In the genomic region with DNA sequence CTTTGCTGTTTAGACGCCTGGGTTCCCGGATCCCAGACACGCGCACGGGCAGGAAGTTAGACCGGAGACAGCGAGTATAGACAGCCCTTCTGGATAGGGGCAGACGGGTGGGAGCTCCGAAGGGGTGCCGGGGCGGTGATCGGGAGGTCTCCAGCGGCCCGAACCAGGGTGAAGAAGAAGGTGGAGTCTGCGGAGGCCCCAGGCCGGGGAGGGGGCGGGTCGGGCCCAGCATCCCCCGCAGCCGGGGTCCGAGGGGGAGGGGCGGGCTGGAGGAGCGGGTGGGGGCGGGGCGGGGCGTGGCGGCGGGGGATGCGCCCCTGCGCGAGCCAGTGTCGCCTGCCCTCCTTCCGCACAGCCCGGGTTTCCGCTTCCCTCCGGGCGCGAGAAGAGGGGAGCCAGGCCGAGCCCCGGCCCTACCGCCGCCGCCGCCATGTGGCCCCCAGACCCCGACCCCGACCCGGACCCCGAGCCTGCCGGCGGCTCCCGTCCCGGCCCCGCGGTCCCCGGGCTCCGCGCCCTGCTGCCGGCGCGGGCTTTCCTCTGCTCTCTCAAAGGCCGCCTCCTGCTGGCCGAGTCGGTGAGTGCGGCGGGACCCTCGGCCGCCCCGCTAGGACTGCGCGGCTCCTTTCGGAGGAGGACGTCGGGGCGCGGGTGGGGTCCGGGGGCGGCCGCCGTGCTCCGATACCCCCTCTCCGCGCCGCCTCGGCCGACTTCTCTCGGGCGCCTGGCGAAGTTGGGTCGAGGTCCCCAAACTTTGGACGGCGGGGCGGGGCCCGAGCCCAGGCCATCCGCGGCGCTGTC, we compare ENCODE assay signal across 8 cellular contexts. TPM values are rescaled to one million over a fixed set of nuclear protein-coding genes. Genes with fewer than 3 reads are reported as not detected.
DNase-seq lines count a peak whose midpoint lies in the region; ATAC-seq and TF ChIP-seq lines count a peak whose summit lies in the region.

CMTM3 (plus strand) TSS at position 329 of the 801 bp plus-strand sequence; CDS start at position 431, 102 bp downstream.

- H3F3A ChIP-seq in neural progenitor cell (ENCODE audit: low read depth): peaks cover 29% of the 10 kb centered on the region

- peak within 1 kb of the TSS; percentile 55 for H3K27ac ChIP-seq in neural progenitor cell
- H3K27ac ChIP-seq in suprapubic skin: peak within 1 kb of the TSS; percentile 81

- ATAC-seq in GM18502 (IDR thresholded peaks at IDR 0.05; ENCODE audit: poor library complexity, unreplicated experiment) (peak; percentile 64), HG03159 (IDR thresholded peaks at IDR 0.05; ENCODE audit: unreplicated experiment) (peak; percentile 56)

- H3K4me3 Mint-ChIP-seq in activated T-helper 1 cell treated with anti-CD3 and anti-CD28 coated beads, Interleukin-12 subunit alpha, Interleukin-12 subunit beta, Interleukin-2, Interleukin-4 antibody, amounts not matched to agents 30 ng/mL and 10 ng/mL and 1 ng/mL, durations not matched to agents 14 hours and 24 hours and 36 hours: peak within 1 kb of the TSS; percentile 90
- H3K4me3 Mint-ChIP-seq in neural progenitor cell: peak within 1 kb of the TSS; percentile 92

- H3K4me1 ChIP-seq in neural progenitor cell (peaks cover 9% of the 10 kb centered on the region), suprapubic skin (peaks cover 33% of the 10 kb centered on the region)

- 0% methylated on average over 12 of the region's 96 CpGs for WGBS in suprapubic skin

- H3K27ac Mint-ChIP-seq in activated T-helper 1 cell treated with anti-CD3 and anti-CD28 coated beads, Interleukin-12 subunit alpha, Interleukin-12 subunit beta, Interleukin-2, Interleukin-4 antibody, amounts not matched to agents 30 ng/mL and 10 ng/mL and 1 ng/mL, durations not matched to agents 14 hours and 24 hours and 36 hours: peak within 1 kb of the TSS; percentile 94
- H3K27ac Mint-ChIP-seq in neural progenitor cell: peak within 1 kb of the TSS; percentile 97

- peaks cover 8% of the 10 kb centered on the region for H3K9me3 Mint-ChIP-seq in activated T-helper 1 cell treated with anti-CD3 and anti-CD28 coated beads, Interleukin-12 subunit alpha, Interleukin-12 subunit beta, Interleukin-2, Interleukin-4 antibody, amounts not matched to agents 30 ng/mL and 10 ng/mL and 1 ng/mL, durations not matched to agents 14 hours and 24 hours and 36 hours
- H3K9me3 Mint-ChIP-seq in neural progenitor cell: no peaks in the 10 kb centered on the region

- H3K9me3 ChIP-seq in neural progenitor cell (ENCODE audit: low read depth): no peaks in the 10 kb centered on the region
- H3K9me3 ChIP-seq in suprapubic skin: no peaks in the 10 kb centered on the region

- TF ChIP-seq CTCF in fibroblast of pulmonary artery (IDR thresholded peaks at IDR 0.05; ENCODE audit: low read length, missing control alignments) (peak; percentile 41), neural progenitor cell (IDR thresholded peaks at IDR 0.05) (peak; percentile 83), suprapubic skin (IDR thresholded peaks at IDR 0.05) (peak; percentile 34 to 78)

- peak within 1 kb of the TSS; percentile 62 for H3K9ac ChIP-seq in neural progenitor cell

- peaks cover 38% of the 10 kb centered on the region for H3K4me1 Mint-ChIP-seq in activated T-helper 1 cell treated with anti-CD3 and anti-CD28 coated beads, Interleukin-12 subunit alpha, Interleukin-12 subunit beta, Interleukin-2, Interleukin-4 antibody, amounts not matched to agents 30 ng/mL and 10 ng/mL and 1 ng/mL, durations not matched to agents 14 hours and 24 hours and 36 hours (ENCODE audit: low read depth)
- H3K4me1 Mint-ChIP-seq in neural progenitor cell: peaks cover 31% of the 10 kb centered on the region

- H3K27me3 ChIP-seq in neural progenitor cell (no peaks in the 10 kb centered on the region), suprapubic skin (no peaks in the 10 kb centered on the region)

- peaks cover 39% of the 10 kb centered on the region for H3K79me2 ChIP-seq in neural progenitor cell (ENCODE audit: low read depth)

- H4K20me1 ChIP-seq in neural progenitor cell (ENCODE audit: low read depth): peaks cover 43% of the 10 kb centered on the region

- H2AFZ ChIP-seq in neural progenitor cell (replicated peaks): peak within 1 kb of the TSS; percentile 45

- H3K27me3 Mint-ChIP-seq in activated T-helper 1 cell treated with anti-CD3 and anti-CD28 coated beads, Interleukin-12 subunit alpha, Interleukin-12 subunit beta, Interleukin-2, Interleukin-4 antibody, amounts not matched to agents 30 ng/mL and 10 ng/mL and 1 ng/mL, durations not matched to agents 14 hours and 24 hours and 36 hours (ENCODE audit: insufficient read depth): no peaks in the 10 kb centered on the region
- H3K27me3 Mint-ChIP-seq in neural progenitor cell (ENCODE audit: insufficient read depth, low read depth): peaks cover 7% of the 10 kb centered on the region

- H3K36me3 ChIP-seq in neural progenitor cell (no peaks in the 10 kb centered on the region), suprapubic skin (peaks cover 7% of the 10 kb centered on the region)

- peak within 1 kb of the TSS; percentile 68 for H3K4me3 ChIP-seq in fibroblast of pulmonary artery (replicated peaks; ENCODE audit: low read depth, low read length)
- H3K4me3 ChIP-seq in neural progenitor cell: peak within 1 kb of the TSS; percentile 95
- H3K4me3 ChIP-seq in suprapubic skin: peak within 1 kb of the TSS; percentile 69

- DNase-seq in 8988T (peak; percentile 84), fibroblast of pulmonary artery (ENCODE audit: low read depth) (peak; percentile 64), neural progenitor cell (ENCODE audit: low spot score) (peak; percentile 91), suprapubic skin (ENCODE audit: low spot score in 2 of 2) (no peak)
- peak; percentile 69 for DNase-seq in activated T-helper 1 cell treated with anti-CD3 and anti-CD28 coated beads, Interleukin-12 subunit alpha, Interleukin-12 subunit beta, Interleukin-2, Interleukin-4 antibody, amounts not matched to agents 30 ng/mL and 10 ng/mL and 1 ng/mL, durations not matched to agents 14 hours and 24 hours and 36 hours (ENCODE audit: low spot score)

- H3K36me3 Mint-ChIP-seq in activated T-helper 1 cell treated with anti-CD3 and anti-CD28 coated beads, Interleukin-12 subunit alpha, Interleukin-12 subunit beta, Interleukin-2, Interleukin-4 antibody, amounts not matched to agents 30 ng/mL and 10 ng/mL and 1 ng/mL, durations not matched to agents 14 hours and 24 hours and 36 hours (ENCODE audit: low read depth): peaks cover 18% of the 10 kb centered on the region
- H3K36me3 Mint-ChIP-seq in neural progenitor cell: peaks cover 2% of the 10 kb centered on the region

- no peak for TF ChIP-seq EP300 in suprapubic skin (IDR thresholded peaks at IDR 0.05)

- intact Hi-C loops in activated T-helper 1 cell treated with anti-CD3 and anti-CD28 coated beads, Interleukin-12 subunit alpha, Interleukin-12 subunit beta, Interleukin-2, Interleukin-4 antibody, amounts not matched to agents 30 ng/mL and 10 ng/mL and 1 ng/mL, durations not matched to agents 14 hours and 24 hours and 36 hours (cut with micrococcal nuclease): loop anchor here (1.0 to 2.0 kb wide), 7 partner anchors 40 to 198 kb away; partner anchors contain the start of genes CKLF, CMTM4 and DYNC1LI2

- peak within 1 kb of the TSS; percentile 85 for H3K4me2 ChIP-seq in neural progenitor cell

- TF ChIP-seq POLR2A in suprapubic skin (IDR thresholded peaks at IDR 0.05): no peak

TF ChIP-seq in PFSK-1, 5 proteins besides CTCF, POLR2A, EP300 and RAD21:
- TF ChIP-seq POLR2AphosphoS5 (IDR thresholded peaks at IDR 0.05; ENCODE audit: low read depth, low read length): 0 out of 2 replicates have a peak, but pooled peaks have one; percentile 43
- TF ChIP-seq, protein P1, sequence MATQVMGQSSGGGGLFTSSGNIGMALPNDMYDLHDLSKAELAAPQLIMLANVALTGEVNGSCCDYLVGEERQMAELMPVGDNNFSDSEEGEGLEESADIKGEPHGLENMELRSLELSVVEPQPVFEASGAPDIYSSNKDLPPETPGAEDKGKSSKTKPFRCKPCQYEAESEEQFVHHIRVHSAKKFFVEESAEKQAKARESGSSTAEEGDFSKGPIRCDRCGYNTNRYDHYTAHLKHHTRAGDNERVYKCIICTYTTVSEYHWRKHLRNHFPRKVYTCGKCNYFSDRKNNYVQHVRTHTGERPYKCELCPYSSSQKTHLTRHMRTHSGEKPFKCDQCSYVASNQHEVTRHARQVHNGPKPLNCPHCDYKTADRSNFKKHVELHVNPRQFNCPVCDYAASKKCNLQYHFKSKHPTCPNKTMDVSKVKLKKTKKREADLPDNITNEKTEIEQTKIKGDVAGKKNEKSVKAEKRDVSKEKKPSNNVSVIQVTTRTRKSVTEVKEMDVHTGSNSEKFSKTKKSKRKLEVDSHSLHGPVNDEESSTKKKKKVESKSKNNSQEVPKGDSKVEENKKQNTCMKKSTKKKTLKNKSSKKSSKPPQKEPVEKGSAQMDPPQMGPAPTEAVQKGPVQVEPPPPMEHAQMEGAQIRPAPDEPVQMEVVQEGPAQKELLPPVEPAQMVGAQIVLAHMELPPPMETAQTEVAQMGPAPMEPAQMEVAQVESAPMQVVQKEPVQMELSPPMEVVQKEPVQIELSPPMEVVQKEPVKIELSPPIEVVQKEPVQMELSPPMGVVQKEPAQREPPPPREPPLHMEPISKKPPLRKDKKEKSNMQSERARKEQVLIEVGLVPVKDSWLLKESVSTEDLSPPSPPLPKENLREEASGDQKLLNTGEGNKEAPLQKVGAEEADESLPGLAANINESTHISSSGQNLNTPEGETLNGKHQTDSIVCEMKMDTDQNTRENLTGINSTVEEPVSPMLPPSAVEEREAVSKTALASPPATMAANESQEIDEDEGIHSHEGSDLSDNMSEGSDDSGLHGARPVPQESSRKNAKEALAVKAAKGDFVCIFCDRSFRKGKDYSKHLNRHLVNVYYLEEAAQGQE (IDR thresholded peaks at IDR 0.05; ENCODE audit: insufficient read depth in 1 of 2, low read depth in 2 of 2, low read length in 2 of 2): no peak

RNA-seq across cellular contexts. Expression of gene CMTM3, which starts in this region (rescaled TPM):
- polyA plus RNA-seq in PFSK-1 (2012; ENCODE audit: insufficient read length, low read depth): 32.4 TPM
- 93.1 and 94.1 TPM in 2 replicates for total RNA-seq in activated T-helper 1 cell treated with anti-CD3 and anti-CD28 coated beads, Interleukin-12 subunit alpha, Interleukin-12 subunit beta, Interleukin-2, Interleukin-4 antibody, amounts not matched to agents 30 ng/mL and 10 ng/mL and 1 ng/mL, durations not matched to agents 14 hours and 24 hours and 36 hours
- 18.3 and 47.4 TPM in 2 replicates for total RNA-seq in neural progenitor cell (ENCODE audit: low replicate concordance)
- total RNA-seq in suprapubic skin: 10 to 100 TPM in 2 of 4 donors, 1 to 10 TPM in 2; 6.5 to 15.5 (median 9.2) TPM

Comparison
In these comparisons a context has a peak if more than half of its experiments do, and no peak if none do; other contexts are left out.
1. DNase-seq: peak in 8988T (single experiment), activated T-helper 1 cell treated with anti-CD3 and anti-CD28 coated beads, Interleukin-12 subunit alpha, Interleukin-12 subunit beta, Interleukin-2, Interleukin-4 antibody, amounts not matched to agents 30 ng/mL and 10 ng/mL and 1 ng/mL, durations not matched to agents 14 hours and 24 hours and 36 hours (single experiment), fibroblast of pulmonary artery (single experiment) and neural progenitor cell (single experiment); none in suprapubic skin (0 of 2).
2. Peak in every context shown above with its lines, with median percentiles within 50 percentile points of each other: H3K4me3 ChIP-seq and CTCF ChIP-seq.